33 cellular contexts compared by ENCODE assay signal in genomic region chr5:1053391-1054017, GRCh38. TPM values are rescaled to one million over a fixed set of nuclear protein-coding genes. Genes with fewer than 3 reads are reported as not detected.
DNase-seq lines count a peak whose midpoint lies in the region; ATAC-seq, FAIRE-seq and TF ChIP-seq lines count a peak whose summit lies in the region.
"Had no signal": no experiment of that assay in that cellular context is flagged by ENCODE, and none has a peak within 500 bp of the region (broad histone marks: within the 10 kb centered on the region; RNA-seq: fewer than 3 reads in every experiment).

No MANE protein-coding gene starts in this region.

- CTCF ChIA-PET in H1 (lab: Charles Lee; ENCODE audit: partially characterized antibody) = interaction anchor here (0.7 to 1.8 kb wide), 10 partner anchors 12 to 151 kb away, joined by 3 to 10 read pairs (median 4); no protein-coding TSS in a partner anchor

- FAIRE-seq in H1 (lab: Jason Lieb, UNC) = no peak
- no peak for FAIRE-seq in kidney (lab: Jason Lieb, UNC)
- FAIRE-seq: A549, endometrium, keratinocyte had no signal

- H3K79me1 ChIP-seq in H1 (ENCODE audit: low read depth, low read length) = no peaks in the 10 kb centered on the region; the same call in 1 of the 2 replicates

- TF ChIP-seq CTCF in H1 (IDR thresholded peaks at IDR 0.05; ENCODE audit: control extremely low read depth in 1 of 3, insufficient read depth in 1 of 3, low read depth in 1 of 3, low read length in 3 of 3) (no peak), kidney (IDR thresholded peaks at IDR 0.05; ENCODE audit: borderline replicate concordance, extremely low read depth, insufficient read depth) (no peak)

- no peak overlapping the region for H3K23ac ChIP-seq in H1 (ENCODE audit: insufficient read length)

- intact Hi-C loops in Right ventricle myocardium superior (cut with DNase I) (loop anchor here (5.0 kb wide), 1 partner anchor 39 kb away; no protein-coding TSS in a partner anchor), cardiac septum (cut with DNase I) (loop anchor here (2.0 kb wide), 1 partner anchor 87 kb away; no protein-coding TSS in a partner anchor), kidney (cut with DNase I) (no loop called here)

- no peak overlapping the region for H2BK15ac ChIP-seq in H1 (ENCODE audit: low read length)

- H3K56ac ChIP-seq in H1 (replicated peaks; ENCODE audit: insufficient read length, low read depth, low read length) = no peak overlapping the region

- H3K27ac ChIP-seq in H1 (ENCODE audit: low read depth, low read length) (no peak overlapping the region), kidney (ENCODE audit: low read depth in 2 of 2, low read length in 2 of 2) (no peak overlapping the region), substantia nigra (ENCODE audit: low read depth, low read length, poor library complexity, severe bottlenecking) (no peak overlapping the region)
- H3K27ac ChIP-seq: A549, ascending aorta, lower lobe of right lung, parathyroid adenoma, SK-N-MC, uterus had no signal

- peak; percentile 47 for DNase-seq in Right ventricle myocardium superior
- no peak for DNase-seq in cardiac septum (ENCODE audit: low spot score)
- no peak for DNase-seq in H1 (ENCODE audit: low read depth in 1 of 2, low spot score in 2 of 2)
- DNase-seq in kidney = peak; percentile 82
- no peak for DNase-seq in substantia nigra (lab: John Stamatoyannopoulos, UW)
- no peak for DNase-seq in putamen (ENCODE audit: low spot score)
- DNase-seq: activated effector memory CD4-positive, alpha-beta T cell treated with Interleukin-2 at 50 U/mL for 16 hours; activated naive CD8-positive, alpha-beta T cell treated with anti-CD3 and anti-CD28 coated beads for 36 hours; activated T-cell treated with anti-CD3 and anti-CD28 coated beads for 4 hours; central memory CD4-positive, alpha-beta T cell; COR-L47; DMS53; esophagus squamous epithelium; HCEC 1CT; lower lobe of right lung; NCI-H1417; NCI-H2029 treated with DMSO at 0.1 percent for 48 hours; NCI-H226; NCI-H774; stimulated activated CD4-positive, alpha-beta T cell treated with anti-CD3 and anti-CD28 coated beads, Interleukin-15, amount 100 ng/mL, for 24 hours; stimulated activated naive CD4-positive, alpha-beta T cell; T-helper 17 cell; uterus had no signal

- H3K9ac ChIP-seq in H1 (replicated peaks in 1 of 4; ENCODE audit: extremely low read depth in 1 of 4, low read depth in 3 of 4, low read length in 3 of 4) (no peak overlapping the region), kidney (ENCODE audit: low read length in 2 of 2) (no peak overlapping the region)
- H3K9ac ChIP-seq: parathyroid adenoma had no signal

- TF ChIP-seq POLR2A in H1 (IDR thresholded peaks at IDR 0.05; ENCODE audit: control extremely low read depth in 1 of 2, low read depth in 2 of 2, low read length in 2 of 2) = no peak

- H3K79me2 ChIP-seq in H1 (ENCODE audit: control insufficient read depth in 1 of 2, insufficient read depth in 2 of 2, low read length in 2 of 2) = no peaks in the 10 kb centered on the region
- H3K79me2 ChIP-seq: parathyroid adenoma had no signal

- no peak overlapping the region for H2AK5ac ChIP-seq in H1 (ENCODE audit: low read depth, low read length)

- H3K4me1 ChIP-seq in H1 (replicated peaks in 1 of 4; ENCODE audit: control insufficient read depth in 3 of 4, insufficient read depth in 4 of 4, low read length in 3 of 4) (no peaks in the 10 kb centered on the region; a peak in 1 of 7 replicates), kidney (ENCODE audit: control insufficient read depth in 1 of 2, insufficient read depth in 1 of 2, low read depth in 1 of 2, low read length in 2 of 2) (no peaks in the 10 kb centered on the region)
- H3K4me1 ChIP-seq: A549, ascending aorta, lower lobe of right lung, parathyroid adenoma, uterus had no signal

- TF ChIP-seq RAD21 in H1 (IDR thresholded peaks at IDR 0.05 in 1 of 2, conservative IDR thresholded peaks at IDR 0.05 in 1 of 2; ENCODE audit: low read depth in 2 of 2, low read length in 2 of 2) = no peak

- H2BK120ac ChIP-seq in H1 (replicated peaks; ENCODE audit: low read depth, low read length) = no peak overlapping the region

- H4K91ac ChIP-seq in H1 (replicated peaks; ENCODE audit: insufficient read length, low read length) = no peak overlapping the region

- H4K20me1 ChIP-seq in H1 (replicated peaks in 1 of 2; ENCODE audit: control insufficient read depth in 1 of 2, insufficient read depth in 2 of 2, low read length in 2 of 2) = peaks cover 8 to 16% of the 10 kb centered on the region in 2 experiments

- H3K4me3 ChIP-seq in H1 (ENCODE audit: extremely low read depth in 1 of 4, insufficient read depth in 2 of 4, low read depth in 3 of 4, low read length in 4 of 4) = no peak overlapping the region
- no peak overlapping the region for H3K4me3 ChIP-seq in kidney (ENCODE audit: low read length in 2 of 2)
- H3K4me3 ChIP-seq: A549, ascending aorta, esophagus squamous epithelium, lower lobe of right lung, SK-N-MC, uterus had no signal

- H2AFZ ChIP-seq in H1 (ENCODE audit: low read length) = no peak overlapping the region
- H2AFZ ChIP-seq: parathyroid adenoma had no signal

- no peak overlapping the region for H4K5ac ChIP-seq in H1 (ENCODE audit: insufficient read length, low read depth, low read length)

- H3K27me3 ChIP-seq in H1 (replicated peaks in 1 of 4; ENCODE audit: control insufficient read depth in 3 of 4, extremely low read depth in 1 of 4, insufficient read depth in 3 of 4, low read length in 3 of 4) = no peaks in the 10 kb centered on the region
- H3K27me3 ChIP-seq: ascending aorta, esophagus squamous epithelium, uterus had no signal

- ATAC-seq in Right ventricle myocardium superior (ENCODE audit: poor library complexity) = peak; percentile 2
- no peak for ATAC-seq in GM18517 (IDR thresholded peaks at IDR 0.05; ENCODE audit: unreplicated experiment)
- ATAC-seq in GM21367 (IDR thresholded peaks at IDR 0.05; ENCODE audit: unreplicated experiment) = no peak
- ATAC-seq: T-helper 17 cell had no signal

- peak overlapping the region; percentile 52; the same call in 1 of the 2 replicates for H2BK5ac ChIP-seq in H1 (ENCODE audit: low read depth, low read length)

- H3K14ac ChIP-seq in H1 (ENCODE audit: insufficient read length) = no peak overlapping the region

- H3K9me3 ChIP-seq in H1 (ENCODE audit: insufficient read depth in 2 of 2, low read depth in 1 of 2, low read length in 1 of 2) (no peaks in the 10 kb centered on the region), kidney (ENCODE audit: control insufficient read depth in 1 of 2, low read length in 2 of 2) (no peaks in the 10 kb centered on the region)
- H3K9me3 ChIP-seq: A549, ascending aorta, esophagus squamous epithelium, lower lobe of right lung, uterus had no signal

- H3K4me2 ChIP-seq in H1 (ENCODE audit: insufficient read depth in 1 of 2, low read depth in 2 of 2, low read length in 2 of 2) = no peak overlapping the region
- H3K4me2 ChIP-seq: A549 had no signal

- peaks cover 6 to 32% (median 17%) of the 10 kb centered on the region in 4 experiments for H3K36me3 ChIP-seq in H1 (ENCODE audit: control insufficient read depth in 2 of 4, insufficient read depth in 4 of 4, low read length in 3 of 4)
- peaks cover 26 to 42% of the 10 kb centered on the region in 2 donors for H3K36me3 ChIP-seq in kidney (ENCODE audit: control insufficient read depth in 1 of 2, insufficient read depth in 2 of 2, low read length in 2 of 2)
- H3K36me3 ChIP-seq: uterus had no signal

- POLR2A ChIA-PET in H1 (lab: Charles Lee; ENCODE audit: partially characterized antibody) = interaction anchor here (1.1 to 1.5 kb wide), 2 partner anchors 14 to 161 kb away, joined by 3 to 4 read pairs; partner anchors contain the start of genes BRD9 and TRIP13

- H3K18ac ChIP-seq in H1 (ENCODE audit: extremely low read depth, low read length) = no peak overlapping the region

- H2BK12ac ChIP-seq in H1 (ENCODE audit: low read depth, low read length) = no peak overlapping the region

- TF ChIP-seq EP300 in H1 (IDR thresholded peaks at IDR 0.05; ENCODE audit: borderline replicate concordance in 1 of 2, low read depth in 2 of 2, low read length in 2 of 2) = no peak

- peaks cover 2% of the 10 kb centered on the region; the same call in 1 of the 2 replicates for H3K23me2 ChIP-seq in H1 (ENCODE audit: low read depth, low read length)

- whole genome bisulfite sequencing in H1 (ENCODE audit: extremely low coverage in 1 of 2, insufficient coverage in 1 of 2, insufficient read length in 1 of 2, insufficient replicate concordance in 2 of 2, low coverage in 1 of 2, low lambda C conversion rate in 2 of 2, missing lambda C conversion rate in 1 of 2), 2 experiments = 95% methylated on average over 32 of the region's 32 CpGs; no CpG with 5 or more reads in 1 of the 2 experiments

- H4K8ac ChIP-seq in H1 (ENCODE audit: extremely low read depth, insufficient read depth, low read length) = no peak overlapping the region; the same call in 1 of the 2 replicates

- no peak overlapping the region for H3K4ac ChIP-seq in H1 (replicated peaks; ENCODE audit: insufficient read length, low read depth, low read length)

- H2BK20ac ChIP-seq in H1 (ENCODE audit: low read length) = no peak overlapping the region

RNA-seq across cellular contexts. Expression of gene NKD2, which starts 44.9 kb away (rescaled TPM):
- 2.8 TPM for total RNA-seq in Right ventricle myocardium superior
- total RNA-seq in cardiac septum = 3.6 TPM
- total RNA-seq in H1 (2021; fragmentation: NEBNext Ultra II Directional; extraction: Animal tissue kit (Norgen Biotek cat#: 25700)) = 6.3 and 7.9 TPM in 2 replicates
- 5.5 and 7.8 TPM in 2 replicates for polyA plus RNA-seq in H1 (2011; rRNA removed)
- 6.4 TPM for polyA plus RNA-seq in H1 (2011; cell fraction: cytosol; rRNA removed)
- polyA plus RNA-seq in H1 (2011; cell fraction: nucleus; rRNA removed) = 32.5 TPM
- polyA plus RNA-seq in H1 (2012, experiment 1 of 2) = 3.0 to 8.7 TPM (median 8.2 TPM) in 4 replicates
- 3.8 TPM for polyA plus RNA-seq in H1 (2012, experiment 2 of 2)
- polyA plus RNA-seq in H1 (2013, experiment 1 of 2) = 6.7 TPM
- polyA plus RNA-seq in H1 (2013, experiment 2 of 2) = 5.7 TPM
- 1.2 and 1.3 TPM in 2 replicates for polyA minus RNA-seq in H1 (2011; rRNA and poly(A)+ RNA removed)
- polyA minus RNA-seq in H1 (2011; cell fraction: cytosol; rRNA and poly(A)+ RNA removed) = 3.6 TPM
- 4.4 TPM for polyA minus RNA-seq in H1 (2011; cell fraction: nucleus; rRNA and poly(A)+ RNA removed)
- 14.1 TPM for total RNA-seq in kidney
- 7.9 TPM for polyA plus RNA-seq in kidney (ENCODE audit: insufficient read depth, low read depth, low replicate concordance)
- total RNA-seq: mononuclear cell, T-helper 17 cell had no signal
- polyA plus RNA-seq: BJ, keratinocyte had no signal

RNA-seq across cellular contexts. Expression of gene SLC12A7, which starts 58.4 kb away (rescaled TPM):
- total RNA-seq in Right ventricle myocardium superior (172 TPM), cardiac septum (127 TPM), kidney (92.9 TPM)
- 38.6 and 39.7 TPM in 2 replicates for total RNA-seq in H1 (2021; fragmentation: NEBNext Ultra II Directional; extraction: Animal tissue kit (Norgen Biotek cat#: 25700))
- polyA plus RNA-seq in H1 (2011; rRNA removed) (23.5 and 37.5 TPM in 2 replicates), kidney (ENCODE audit: insufficient read depth, low read depth, low replicate concordance) (28.2 TPM)
- 26.4 TPM for polyA plus RNA-seq in H1 (2011; cell fraction: cytosol; rRNA removed)
- polyA plus RNA-seq in H1 (2011; cell fraction: nucleus; rRNA removed) = 181 TPM
- 27.4 to 47.0 TPM (median 38.9 TPM) in 4 replicates for polyA plus RNA-seq in H1 (2012, experiment 1 of 2)
- polyA plus RNA-seq in H1 (2012, experiment 2 of 2) = 19.5 TPM
- polyA plus RNA-seq in H1 (2013, experiment 1 of 2) = 27.2 TPM
- 24.9 TPM for polyA plus RNA-seq in H1 (2013, experiment 2 of 2)
- polyA minus RNA-seq in H1 (2011; rRNA and poly(A)+ RNA removed) = 23.8 and 28.1 TPM in 2 replicates
- polyA minus RNA-seq in H1 (2011; cell fraction: cytosol; rRNA and poly(A)+ RNA removed) = 33.8 TPM
- 44.5 TPM for polyA minus RNA-seq in H1 (2011; cell fraction: nucleus; rRNA and poly(A)+ RNA removed)

Comparison
In these comparisons a context has a peak if more than half of its experiments do, and no peak if none do; other contexts are left out.
1. DNase-seq: peak in Right ventricle myocardium superior (single experiment) and kidney (single experiment); none in cardiac septum (single experiment), H1 (0 of 2), substantia nigra (0 of 49) and putamen (single experiment).